In genomic region chr3:120095226-120096165, GRCh38 we compare ENCODE assay signal across 1 cellular context.
TF ChIP-seq lines count a peak whose summit lies in the region.

No MANE protein-coding gene starts in this region.

TF ChIP-seq in HepG2, 621 proteins besides CTCF, POLR2A, EP300 and RAD21 (continued from another document and continues in another):
- TF ChIP-seq, protein P1, sequence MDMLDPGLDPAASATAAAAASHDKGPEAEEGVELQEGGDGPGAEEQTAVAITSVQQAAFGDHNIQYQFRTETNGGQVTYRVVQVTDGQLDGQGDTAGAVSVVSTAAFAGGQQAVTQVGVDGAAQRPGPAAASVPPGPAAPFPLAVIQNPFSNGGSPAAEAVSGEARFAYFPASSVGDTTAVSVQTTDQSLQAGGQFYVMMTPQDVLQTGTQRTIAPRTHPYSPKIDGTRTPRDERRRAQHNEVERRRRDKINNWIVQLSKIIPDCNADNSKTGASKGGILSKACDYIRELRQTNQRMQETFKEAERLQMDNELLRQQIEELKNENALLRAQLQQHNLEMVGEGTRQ (IDR thresholded peaks at IDR 0.05; ENCODE audit: low read depth, low read length), result no peak
- TF ChIP-seq, protein P1 (CRISPR knock-in tag; IDR thresholded peaks at IDR 0.05; ENCODE audit: borderline replicate concordance), result no peak; the same call in 1 of the 2 replicates
- TF ChIP-seq ADNP (CRISPR knock-in tag; IDR thresholded peaks at IDR 0.05) (no peak), ZNF879 (CRISPR knock-in tag; IDR thresholded peaks at IDR 0.05) (peak; percentile 82), CENPBD1 (CRISPR knock-in tag; IDR thresholded peaks at IDR 0.05; ENCODE audit: borderline replicate concordance, low read depth) (no peak), ZNF253 (CRISPR knock-in tag; IDR thresholded peaks at IDR 0.05; ENCODE audit: borderline replicate concordance) (peak; percentile 28; the same call in 1 of the 2 replicates), ZNF564 (CRISPR knock-in tag; IDR thresholded peaks at IDR 0.05) (peak; percentile 80), ZFAT (CRISPR knock-in tag; conservative IDR thresholded peaks at IDR 0.05) (no peak), MLLT10 (CRISPR knock-in tag; IDR thresholded peaks at IDR 0.05) (peak; percentile 71; the same call in 1 of the 2 replicates), NFIB (CRISPR knock-in tag; IDR thresholded peaks at IDR 0.05; ENCODE audit: borderline replicate concordance) (no peak), SIN3B (IDR thresholded peaks at IDR 0.05; ENCODE audit: low read length) (no peak), ZNF776 (CRISPR knock-in tag; IDR thresholded peaks at IDR 0.05) (peak; percentile 87; the same call in 1 of the 2 replicates), ZNF333 (CRISPR knock-in tag; IDR thresholded peaks at IDR 0.05; ENCODE audit: borderline replicate concordance) (peak; percentile 94; the same call in 1 of the 2 replicates), ZMYM3 (CRISPR knock-in tag; IDR thresholded peaks at IDR 0.05) (peak; percentile 19; the same call in 1 of the 2 replicates), IKZF1 (IDR thresholded peaks at IDR 0.05) (no peak), KLF9 (CRISPR knock-in tag; IDR thresholded peaks at IDR 0.05; ENCODE audit: low read depth) (no peak), ZNF205 (CRISPR knock-in tag; IDR thresholded peaks at IDR 0.05) (0 out of 2 replicates have a peak, but pooled peaks have one; percentile 23), ZNF563 (CRISPR knock-in tag; IDR thresholded peaks at IDR 0.05) (peak; percentile 92), ZBTB1 (CRISPR knock-in tag; IDR thresholded peaks at IDR 0.05; ENCODE audit: borderline replicate concordance) (no peak), ZNF878 (CRISPR knock-in tag; IDR thresholded peaks at IDR 0.05) (peak; percentile 49), ZNF354B (CRISPR knock-in tag; IDR thresholded peaks at IDR 0.05) (no peak), ZNF12 (CRISPR knock-in tag; IDR thresholded peaks at IDR 0.05) (no peak), KLF11 (CRISPR knock-in tag; IDR thresholded peaks at IDR 0.05) (0 out of 2 replicates have a peak, but pooled peaks have one; percentile 7), HOXD1 (CRISPR knock-in tag; IDR thresholded peaks at IDR 0.05) (peak; percentile 16; the same call in 1 of the 2 replicates), ZNF782 (CRISPR knock-in tag; IDR thresholded peaks at IDR 0.05; ENCODE audit: borderline replicate concordance) (0 out of 2 replicates have a peak, but pooled peaks have one; percentile 45), SRSF4 (IDR thresholded peaks at IDR 0.05; ENCODE audit: low read depth, low read length, poor library complexity, severe bottlenecking) (no peak), ZNF768 (CRISPR knock-in tag; IDR thresholded peaks at IDR 0.05) (no peak), ZNF501 (CRISPR knock-in tag; IDR thresholded peaks at IDR 0.05) (peak; percentile 96), ZNF775 (CRISPR knock-in tag; IDR thresholded peaks at IDR 0.05; ENCODE audit: borderline replicate concordance) (no peak), TMF1 (CRISPR knock-in tag; IDR thresholded peaks at IDR 0.05; ENCODE audit: low read depth) (0 out of 2 replicates have a peak, but pooled peaks have one; percentile 44), E2F5 (CRISPR knock-in tag; conservative IDR thresholded peaks at IDR 0.05) (no peak; the same call in 1 of the 2 replicates), DMAP1 (CRISPR knock-in tag; IDR thresholded peaks at IDR 0.05) (peak; percentile 93), XBP1 (CRISPR knock-in tag; IDR thresholded peaks at IDR 0.05) (no peak; the same call in 1 of the 2 replicates), ZBTB44 (CRISPR knock-in tag; IDR thresholded peaks at IDR 0.05) (no peak; the same call in 1 of the 2 replicates), HDAC6 (IDR thresholded peaks at IDR 0.05; ENCODE audit: low read depth, low read length) (no peak), BRD4 (CRISPR knock-in tag; IDR thresholded peaks at IDR 0.05) (peak; percentile 97), AFF4 (CRISPR knock-in tag; IDR thresholded peaks at IDR 0.05) (peak; percentile 62; the same call in 1 of the 2 replicates), KLF16 (CRISPR knock-in tag; IDR thresholded peaks at IDR 0.05) (peak in 1 of 2 experiments; percentile 76; a peak in 2 of 4 replicates), ZNF557 (CRISPR knock-in tag; IDR thresholded peaks at IDR 0.05) (0 out of 2 replicates have a peak, but pooled peaks have one; percentile 36), SRF (IDR thresholded peaks at IDR 0.05; ENCODE audit: low read depth, low read length) (no peak), GFI1 (CRISPR knock-in tag; IDR thresholded peaks at IDR 0.05; ENCODE audit: borderline replicate concordance) (peak; percentile 72; the same call in 1 of the 2 replicates), ZNF484 (CRISPR knock-in tag; IDR thresholded peaks at IDR 0.05; ENCODE audit: borderline replicate concordance, low read depth) (no peak), ZNF232 (CRISPR knock-in tag; IDR thresholded peaks at IDR 0.05; ENCODE audit: borderline replicate concordance) (peak; percentile 70; the same call in 1 of the 2 replicates), ZNF678 (CRISPR knock-in tag; IDR thresholded peaks at IDR 0.05) (no peak; the same call in 1 of the 2 replicates), ZBTB25 (CRISPR knock-in tag; IDR thresholded peaks at IDR 0.05) (no peak; the same call in 1 of the 2 replicates), ZKSCAN5 (CRISPR knock-in tag; IDR thresholded peaks at IDR 0.05) (no peak), ZNF841 (CRISPR knock-in tag; IDR thresholded peaks at IDR 0.05; ENCODE audit: borderline replicate concordance) (no peak), ZSCAN21 (CRISPR knock-in tag; IDR thresholded peaks at IDR 0.05; ENCODE audit: borderline replicate concordance) (peak; percentile 54; the same call in 1 of the 2 replicates), MTA1 (CRISPR knock-in tag; IDR thresholded peaks at IDR 0.05; ENCODE audit: borderline replicate concordance) (peak; percentile 45; the same call in 1 of the 2 replicates)
- TF ChIP-seq, protein P2, sequence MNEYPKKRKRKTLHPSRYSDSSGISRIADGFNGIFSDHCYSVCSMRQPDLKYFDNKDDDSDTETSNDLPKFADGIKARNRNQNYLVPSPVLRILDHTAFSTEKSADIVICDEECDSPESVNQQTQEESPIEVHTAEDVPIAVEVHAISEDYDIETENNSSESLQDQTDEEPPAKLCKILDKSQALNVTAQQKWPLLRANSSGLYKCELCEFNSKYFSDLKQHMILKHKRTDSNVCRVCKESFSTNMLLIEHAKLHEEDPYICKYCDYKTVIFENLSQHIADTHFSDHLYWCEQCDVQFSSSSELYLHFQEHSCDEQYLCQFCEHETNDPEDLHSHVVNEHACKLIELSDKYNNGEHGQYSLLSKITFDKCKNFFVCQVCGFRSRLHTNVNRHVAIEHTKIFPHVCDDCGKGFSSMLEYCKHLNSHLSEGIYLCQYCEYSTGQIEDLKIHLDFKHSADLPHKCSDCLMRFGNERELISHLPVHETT (CRISPR knock-in tag; conservative IDR thresholded peaks at IDR 0.05), result peak; percentile 56; the same call in 1 of the 2 replicates
- TF ChIP-seq, protein P3, sequence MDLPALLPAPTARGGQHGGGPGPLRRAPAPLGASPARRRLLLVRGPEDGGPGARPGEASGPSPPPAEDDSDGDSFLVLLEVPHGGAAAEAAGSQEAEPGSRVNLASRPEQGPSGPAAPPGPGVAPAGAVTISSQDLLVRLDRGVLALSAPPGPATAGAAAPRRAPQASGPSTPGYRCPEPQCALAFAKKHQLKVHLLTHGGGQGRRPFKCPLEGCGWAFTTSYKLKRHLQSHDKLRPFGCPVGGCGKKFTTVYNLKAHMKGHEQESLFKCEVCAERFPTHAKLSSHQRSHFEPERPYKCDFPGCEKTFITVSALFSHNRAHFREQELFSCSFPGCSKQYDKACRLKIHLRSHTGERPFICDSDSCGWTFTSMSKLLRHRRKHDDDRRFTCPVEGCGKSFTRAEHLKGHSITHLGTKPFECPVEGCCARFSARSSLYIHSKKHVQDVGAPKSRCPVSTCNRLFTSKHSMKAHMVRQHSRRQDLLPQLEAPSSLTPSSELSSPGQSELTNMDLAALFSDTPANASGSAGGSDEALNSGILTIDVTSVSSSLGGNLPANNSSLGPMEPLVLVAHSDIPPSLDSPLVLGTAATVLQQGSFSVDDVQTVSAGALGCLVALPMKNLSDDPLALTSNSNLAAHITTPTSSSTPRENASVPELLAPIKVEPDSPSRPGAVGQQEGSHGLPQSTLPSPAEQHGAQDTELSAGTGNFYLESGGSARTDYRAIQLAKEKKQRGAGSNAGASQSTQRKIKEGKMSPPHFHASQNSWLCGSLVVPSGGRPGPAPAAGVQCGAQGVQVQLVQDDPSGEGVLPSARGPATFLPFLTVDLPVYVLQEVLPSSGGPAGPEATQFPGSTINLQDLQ (CRISPR knock-in tag; IDR thresholded peaks at IDR 0.05), result no peak
- TF ChIP-seq, protein P4, sequence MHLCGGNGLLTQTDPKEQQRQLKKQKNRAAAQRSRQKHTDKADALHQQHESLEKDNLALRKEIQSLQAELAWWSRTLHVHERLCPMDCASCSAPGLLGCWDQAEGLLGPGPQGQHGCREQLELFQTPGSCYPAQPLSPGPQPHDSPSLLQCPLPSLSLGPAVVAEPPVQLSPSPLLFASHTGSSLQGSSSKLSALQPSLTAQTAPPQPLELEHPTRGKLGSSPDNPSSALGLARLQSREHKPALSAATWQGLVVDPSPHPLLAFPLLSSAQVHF (CRISPR knock-in tag; IDR thresholded peaks at IDR 0.05), result no peak
- TF ChIP-seq, protein P5, sequence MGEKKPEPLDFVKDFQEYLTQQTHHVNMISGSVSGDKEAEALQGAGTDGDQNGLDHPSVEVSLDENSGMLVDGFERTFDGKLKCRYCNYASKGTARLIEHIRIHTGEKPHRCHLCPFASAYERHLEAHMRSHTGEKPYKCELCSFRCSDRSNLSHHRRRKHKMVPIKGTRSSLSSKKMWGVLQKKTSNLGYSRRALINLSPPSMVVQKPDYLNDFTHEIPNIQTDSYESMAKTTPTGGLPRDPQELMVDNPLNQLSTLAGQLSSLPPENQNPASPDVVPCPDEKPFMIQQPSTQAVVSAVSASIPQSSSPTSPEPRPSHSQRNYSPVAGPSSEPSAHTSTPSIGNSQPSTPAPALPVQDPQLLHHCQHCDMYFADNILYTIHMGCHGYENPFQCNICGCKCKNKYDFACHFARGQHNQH (CRISPR knock-in tag; IDR thresholded peaks at IDR 0.05), result peak; percentile 78; the same call in 1 of the 2 replicates
